8 cellular contexts compared by ENCODE assay signal in genomic region chr13:78657699-78658629, GRCh38. TPM values are rescaled to one million over a fixed set of nuclear protein-coding genes. Genes with fewer than 3 reads are reported as not detected.
DNase-seq lines count a peak whose midpoint lies in the region; ATAC-seq lines count a peak whose summit lies in the region.

No MANE protein-coding gene starts in this region.

- no peaks in the 10 kb centered on the region for H3K9me3 ChIP-seq in KOPT-K1 (ENCODE audit: insufficient read depth, low read length, poor library complexity, severe bottlenecking)
- H3K9me3 ChIP-seq in iPS-18a (ENCODE audit: control insufficient read depth, low read depth, low read length) = no peaks in the 10 kb centered on the region

- H3K27ac Mint-ChIP-seq in activated naive CD8-positive, alpha-beta T cell treated with anti-CD3 and anti-CD28 coated beads, Interleukin-2, amount 10 ng/mL, durations not matched to agents 7 days and 5 days = peak overlapping the region; percentile 97
- H3K27ac Mint-ChIP-seq in stimulated activated naive B cell treated with anti-CD40 and anti-IgM and Interleukin-4, amounts not matched to agents 10 μg/mL and 1 μg/mL and 100 μg/mL, for 72 hours = peak overlapping the region; percentile 97

- H3K4me3 Mint-ChIP-seq in activated naive CD8-positive, alpha-beta T cell treated with anti-CD3 and anti-CD28 coated beads, Interleukin-2, amount 10 ng/mL, durations not matched to agents 7 days and 5 days = peak overlapping the region; percentile 99
- peak overlapping the region; percentile 92 to 97 for H3K4me3 Mint-ChIP-seq in stimulated activated naive B cell treated with anti-CD40 and anti-IgM and Interleukin-4, amounts not matched to agents 10 μg/mL and 1 μg/mL and 100 μg/mL, for 72 hours

- H3K27me3 ChIP-seq in iPS-18a (ENCODE audit: control insufficient read depth, insufficient read depth, low read length) = peaks cover 44% of the 10 kb centered on the region

- H3K4me3 ChIP-seq in iPS-18a (ENCODE audit: low read length) = peak overlapping the region; percentile 86

- DNase-seq in ELR (ENCODE audit: low read depth) (peak; percentile 30), COR-L47 (lab: John Stamatoyannopoulos, UW) (no peak)
- DNase-seq in activated naive CD8-positive, alpha-beta T cell treated with anti-CD3 and anti-CD28 coated beads, Interleukin-2, amount 10 ng/mL, durations not matched to agents 7 days and 5 days = no peak
- no peak for DNase-seq in stimulated activated naive B cell treated with anti-CD40 and anti-IgM and Interleukin-4, amounts not matched to agents 10 μg/mL and 1 μg/mL and 100 μg/mL, for 72 hours
- no peak for DNase-seq in stimulated activated CD8-positive, alpha-beta memory T cell treated with anti-CD3 and anti-CD28 coated beads, Interleukin-4, amount 100 ng/mL, for 48 hours

- H3K36me3 Mint-ChIP-seq in activated naive CD8-positive, alpha-beta T cell treated with anti-CD3 and anti-CD28 coated beads, Interleukin-2, amount 10 ng/mL, durations not matched to agents 7 days and 5 days = peaks cover 8% of the 10 kb centered on the region
- peaks cover 3 to 15% of the 10 kb centered on the region in 2 donors for H3K36me3 Mint-ChIP-seq in stimulated activated naive B cell treated with anti-CD40 and anti-IgM and Interleukin-4, amounts not matched to agents 10 μg/mL and 1 μg/mL and 100 μg/mL, for 72 hours

- peaks cover 18% of the 10 kb centered on the region for H3K36me3 ChIP-seq in KOPT-K1 (ENCODE audit: insufficient read depth, low read length)
- H3K36me3 ChIP-seq in iPS-18a (ENCODE audit: control insufficient read depth, low read depth, low read length) = no peaks in the 10 kb centered on the region

- H3K9ac ChIP-seq in iPS-18a (ENCODE audit: low read length) = peak overlapping the region; percentile 80

- peak; percentile 28 for ATAC-seq in GM21526 (IDR thresholded peaks at IDR 0.05; ENCODE audit: low FRiP score, unreplicated experiment)
- no peak for ATAC-seq in activated naive CD8-positive, alpha-beta T cell treated with anti-CD3 and anti-CD28 coated beads, Interleukin-2, amount 10 ng/mL, durations not matched to agents 7 days and 5 days (ENCODE audit: low read depth)
- ATAC-seq in stimulated activated naive B cell treated with anti-CD40 and anti-IgM and Interleukin-4, amounts not matched to agents 10 μg/mL and 1 μg/mL and 100 μg/mL, for 72 hours (replicated peaks) = peak in 1 of 2 donors; percentile 2

- peaks cover 24% of the 10 kb centered on the region for H3K4me1 Mint-ChIP-seq in activated naive CD8-positive, alpha-beta T cell treated with anti-CD3 and anti-CD28 coated beads, Interleukin-2, amount 10 ng/mL, durations not matched to agents 7 days and 5 days
- H3K4me1 Mint-ChIP-seq in stimulated activated naive B cell treated with anti-CD40 and anti-IgM and Interleukin-4, amounts not matched to agents 10 μg/mL and 1 μg/mL and 100 μg/mL, for 72 hours = peaks cover 17 to 32% of the 10 kb centered on the region in 2 donors

- POLR2A ChIA-PET in activated naive CD8-positive, alpha-beta T cell treated with anti-CD3 and anti-CD28 coated beads, Interleukin-2, amount 10 ng/mL, durations not matched to agents 7 days and 5 days (lab: Charles Lee) = interaction anchor here (0.6 kb wide), 1 partner anchor 58 kb away, joined by 3 read pairs; no protein-coding TSS in a partner anchor

- peak overlapping the region; percentile 79 for H3K27ac ChIP-seq in KOPT-K1 (ENCODE audit: low read depth, low read length, poor library complexity, severe bottlenecking)
- peak overlapping the region; percentile 83 for H3K27ac ChIP-seq in iPS-18a (ENCODE audit: low read length)

- peaks cover 27% of the 10 kb centered on the region for H3K4me1 ChIP-seq in iPS-18a (ENCODE audit: control insufficient read depth, low read depth, low read length)

- no peaks in the 10 kb centered on the region for H3K9me3 Mint-ChIP-seq in activated naive CD8-positive, alpha-beta T cell treated with anti-CD3 and anti-CD28 coated beads, Interleukin-2, amount 10 ng/mL, durations not matched to agents 7 days and 5 days
- H3K9me3 Mint-ChIP-seq in stimulated activated naive B cell treated with anti-CD40 and anti-IgM and Interleukin-4, amounts not matched to agents 10 μg/mL and 1 μg/mL and 100 μg/mL, for 72 hours = no peaks in the 10 kb centered on the region

- no peaks in the 10 kb centered on the region for H3K27me3 Mint-ChIP-seq in activated naive CD8-positive, alpha-beta T cell treated with anti-CD3 and anti-CD28 coated beads, Interleukin-2, amount 10 ng/mL, durations not matched to agents 7 days and 5 days
- H3K27me3 Mint-ChIP-seq in stimulated activated naive B cell treated with anti-CD40 and anti-IgM and Interleukin-4, amounts not matched to agents 10 μg/mL and 1 μg/mL and 100 μg/mL, for 72 hours = no peaks in the 10 kb centered on the region

RNA-seq across cellular contexts. Expression of gene OBI1, which starts 1.0 kb away (rescaled TPM):
- total RNA-seq in activated naive CD8-positive, alpha-beta T cell treated with anti-CD3 and anti-CD28 coated beads, Interleukin-2, amount 10 ng/mL, durations not matched to agents 7 days and 5 days = 10 to 100 TPM; 17.5 to 17.8 TPM

RNA-seq across cellular contexts. Expression of gene POU4F1, which starts 54.6 kb away (rescaled TPM):
- under 1 TPM; 0.11 to 0.19 TPM for total RNA-seq in activated naive CD8-positive, alpha-beta T cell treated with anti-CD3 and anti-CD28 coated beads, Interleukin-2, amount 10 ng/mL, durations not matched to agents 7 days and 5 days
